10 cellular contexts compared by ENCODE assay signal in the genomic region with DNA sequence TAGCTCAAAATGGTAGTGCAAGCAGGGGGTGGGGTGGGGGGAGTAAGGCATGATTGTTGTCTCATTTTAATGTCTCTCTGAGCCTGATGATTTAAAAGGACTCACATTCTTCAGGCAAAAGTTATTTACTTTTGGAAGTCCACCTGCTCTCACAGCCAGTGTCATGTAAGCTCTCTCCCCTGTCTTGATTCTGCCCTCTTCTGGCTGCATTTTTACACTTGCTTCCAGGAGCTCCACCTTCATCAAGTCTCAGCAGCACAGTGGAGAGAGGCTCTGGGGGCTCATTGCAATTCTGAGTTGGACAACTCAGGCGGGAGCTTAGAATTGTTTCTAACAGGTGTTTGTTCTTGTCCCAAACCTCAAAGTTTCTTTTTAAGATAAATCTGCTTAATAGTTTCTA. TPM values are rescaled to one million over a fixed set of nuclear protein-coding genes. Genes with fewer than 3 reads are reported as not detected.
DNase-seq lines count a peak whose midpoint lies in the region; ATAC-seq, FAIRE-seq and TF ChIP-seq lines count a peak whose summit lies in the region.
"Had no signal": no experiment of that assay in that cellular context is flagged by ENCODE, and none has a peak within 500 bp of the region (broad histone marks: within the 10 kb centered on the region; RNA-seq: fewer than 3 reads in every experiment).

No MANE protein-coding gene starts in this region.

- DNase-seq in ACHN, result peak; percentile 8
- DNase-seq in GM12865 (ENCODE audit: low read depth), result peak; percentile 24
- DNase-seq in NT2/D1 (ENCODE audit: low read depth, low spot score), result peak; percentile 39
- no peak for DNase-seq in epithelial cell of proximal tubule (ENCODE audit: low read depth)
- DNase-seq in HK-2 (ENCODE audit: unreplicated experiment), result no peak
- no peak for DNase-seq in activated CD8-positive, alpha-beta memory T cell treated with anti-CD3 and anti-CD28 coated beads, Interleukin-2, amount 50 U/mL, for 4 hours
- no peak for DNase-seq in GM12892 (ENCODE audit: insufficient read length)
- DNase-seq: activated T-cell treated with anti-CD3 and anti-CD28 coated beads, Interleukin-2, amount 50 U/mL, for 1 hour; effector memory CD4-positive, alpha-beta T cell had no signal

- H3K36me3 ChIP-seq in NT2/D1 (ENCODE audit: insufficient read depth, insufficient read length, low read length), result no peaks in the 10 kb centered on the region

- no peak overlapping the region for H3K9ac ChIP-seq in NT2/D1 (ENCODE audit: insufficient read length, low read depth)

- in situ Hi-C loops in ACHN (cut with HindIII; ENCODE audit: low pct_ligation_motif_present, low pct_unique_long_range_greater_than_20kb, low sequenced_read_pairs), result no loop called here

- H3K4me3 ChIP-seq in GM12865 (ENCODE audit: low read depth, low read length), result no peak overlapping the region
- H3K4me3 ChIP-seq in NT2/D1 (ENCODE audit: insufficient read length, low read depth), result no peak overlapping the region
- H3K4me3 ChIP-seq in epithelial cell of proximal tubule (ENCODE audit: low read depth, low read length), result no peak overlapping the region

- ATAC-seq in GM19452 (IDR thresholded peaks at IDR 0.05; ENCODE audit: unreplicated experiment), result no peak

- TF ChIP-seq CTCF in GM12865 (IDR thresholded peaks at IDR 0.05; ENCODE audit: insufficient read depth, low read depth, low read length, missing control alignments) (no peak), epithelial cell of proximal tubule (conservative IDR thresholded peaks at IDR 0.05; ENCODE audit: low read depth, low read length) (peak; percentile 53)

- TF ChIP-seq POLR2A in GM12892 (IDR thresholded peaks at IDR 0.05; ENCODE audit: low read depth, low read length), result no peak

- H3K9me3 ChIP-seq in NT2/D1 (ENCODE audit: insufficient read depth, low read length), result no peaks in the 10 kb centered on the region

- H3K27me3 ChIP-seq in NT2/D1 (ENCODE audit: insufficient read depth, insufficient read length), result peaks cover 2% of the 10 kb centered on the region

- FAIRE-seq in GM12892 (lab: Jason Lieb, UNC), result no peak

- H3K4me1 ChIP-seq in NT2/D1 (ENCODE audit: insufficient read depth, insufficient read length), result peaks cover 2% of the 10 kb centered on the region

RNA-seq across cellular contexts. Expression of a gene that starts 39.2 kb away (rescaled TPM):
- 3.2 and 5.0 TPM in 2 replicates for total RNA-seq in epithelial cell of proximal tubule
- polyA plus RNA-seq in GM12892 (2012; ENCODE audit: missing spikeins), result 0.30 TPM

Comparison
In these comparisons a context has a peak if more than half of its experiments do, and no peak if none do; other contexts are left out.
1. DNase-seq: peak in ACHN (single experiment), GM12865 (single experiment) and NT2/D1 (single experiment); none in epithelial cell of proximal tubule (single experiment), HK-2 (single experiment), activated CD8-positive, alpha-beta memory T cell treated with anti-CD3 and anti-CD28 coated beads, Interleukin-2, amount 50 U/mL, for 4 hours (single experiment) and GM12892 (single experiment).